8 cellular contexts compared by ENCODE assay signal in genomic region chr3:40317061-40317676, GRCh38. TPM values are rescaled to one million over a fixed set of nuclear protein-coding genes. Genes with fewer than 3 reads are reported as not detected.
DNase-seq lines count a peak whose midpoint lies in the region; ATAC-seq and TF ChIP-seq lines count a peak whose summit lies in the region.

No MANE protein-coding gene starts in this region.

- H3K36me3 Mint-ChIP-seq in brain = peaks cover 15% of the 10 kb centered on the region
- peaks cover 0 to 4% of the 10 kb centered on the region in 2 donors for H3K36me3 Mint-ChIP-seq in stimulated activated naive B cell treated with anti-CD40 and anti-IgM and Interleukin-4, amounts not matched to agents 10 μg/mL and 1 μg/mL and 100 μg/mL, for 72 hours

- no peaks in the 10 kb centered on the region for H3K9me3 ChIP-seq in RWPE2 (ENCODE audit: severe bottlenecking)

- H3K4me1 ChIP-seq in RWPE2 (ENCODE audit: insufficient read depth, poor library complexity, severe bottlenecking) = no peaks in the 10 kb centered on the region

- peaks cover 26% of the 10 kb centered on the region for H3K4me1 Mint-ChIP-seq in brain
- H3K4me1 Mint-ChIP-seq in stimulated activated naive B cell treated with anti-CD40 and anti-IgM and Interleukin-4, amounts not matched to agents 10 μg/mL and 1 μg/mL and 100 μg/mL, for 72 hours = peaks cover 0 to 1% of the 10 kb centered on the region in 2 donors

- H3K27ac Mint-ChIP-seq in brain = peak overlapping the region in 4 of 5 experiments; percentile 18 to 61 (median 40)
- no peak overlapping the region for H3K27ac Mint-ChIP-seq in stimulated activated naive B cell treated with anti-CD40 and anti-IgM and Interleukin-4, amounts not matched to agents 10 μg/mL and 1 μg/mL and 100 μg/mL, for 72 hours

- peak overlapping the region in 1 of 5 experiments; percentile 14 for H3K4me3 Mint-ChIP-seq in brain
- H3K4me3 Mint-ChIP-seq in stimulated activated naive B cell treated with anti-CD40 and anti-IgM and Interleukin-4, amounts not matched to agents 10 μg/mL and 1 μg/mL and 100 μg/mL, for 72 hours = no peak overlapping the region

- ATAC-seq in GM21619 (IDR thresholded peaks at IDR 0.05; ENCODE audit: unreplicated experiment) (peak; percentile 78), RWPE2 (ENCODE audit: low read depth) (peak; percentile 78)
- ATAC-seq in stimulated activated naive B cell treated with anti-CD40 and anti-IgM and Interleukin-4, amounts not matched to agents 10 μg/mL and 1 μg/mL and 100 μg/mL, for 72 hours (replicated peaks) = peak; percentile 87 to 90

- no peaks in the 10 kb centered on the region for H3K27me3 ChIP-seq in RWPE2 (ENCODE audit: insufficient read depth, poor library complexity, severe bottlenecking)
- no peaks in the 10 kb centered on the region for H3K27me3 ChIP-seq in kidney epithelial cell (ENCODE audit: control insufficient read depth, insufficient read depth, low read length)

- H3K27me3 Mint-ChIP-seq in brain = peaks cover 3% of the 10 kb centered on the region
- no peaks in the 10 kb centered on the region for H3K27me3 Mint-ChIP-seq in stimulated activated naive B cell treated with anti-CD40 and anti-IgM and Interleukin-4, amounts not matched to agents 10 μg/mL and 1 μg/mL and 100 μg/mL, for 72 hours

- no peaks in the 10 kb centered on the region for H3K9me3 Mint-ChIP-seq in brain
- no peaks in the 10 kb centered on the region for H3K9me3 Mint-ChIP-seq in stimulated activated naive B cell treated with anti-CD40 and anti-IgM and Interleukin-4, amounts not matched to agents 10 μg/mL and 1 μg/mL and 100 μg/mL, for 72 hours

- TF ChIP-seq CTCF in RWPE2 (IDR thresholded peaks at IDR 0.05; ENCODE audit: poor library complexity, severe bottlenecking) = peak; percentile 86
- TF ChIP-seq CTCF in brain (conservative IDR thresholded peaks at IDR 0.05) = peak; percentile 84 to 90
- peak; percentile 76 for TF ChIP-seq CTCF in kidney epithelial cell (IDR thresholded peaks at IDR 0.05; ENCODE audit: insufficient read depth, low read length, poor library complexity, severe bottlenecking)

- H3K27ac ChIP-seq in RWPE2 (ENCODE audit: poor library complexity, severe bottlenecking) = no peak overlapping the region

- H3K4me3 ChIP-seq in RWPE2 (ENCODE audit: severe bottlenecking) (no peak overlapping the region), kidney epithelial cell (ENCODE audit: low read depth, low read length) (no peak overlapping the region)

- peak; percentile 13 for DNase-seq in activated CD8-positive, alpha-beta memory T cell treated with anti-CD3 and anti-CD28 coated beads, Interleukin-2, amount 50 U/mL, for 24 hours (ENCODE audit: extremely low read depth)
- DNase-seq in activated CD8-positive, alpha-beta memory T cell treated with anti-CD3 and anti-CD28 coated beads, Interleukin-2, amount 50 U/mL, for 48 hours = no peak
- DNase-seq in Kasumi-1 (lab: John Stamatoyannopoulos, UW) = peak; percentile 78 to 85
- no peak for DNase-seq in RWPE2 (ENCODE audit: low spot score)
- no peak for DNase-seq in kidney epithelial cell (ENCODE audit: low read depth)
- peak; percentile 21 for DNase-seq in stimulated activated naive B cell treated with anti-CD40 and anti-IgM and Interleukin-4, amounts not matched to agents 10 μg/mL and 1 μg/mL and 100 μg/mL, for 72 hours

- H3K36me3 ChIP-seq in RWPE2 (ENCODE audit: low read depth) (peaks cover 15% of the 10 kb centered on the region), kidney epithelial cell (ENCODE audit: control insufficient read depth, insufficient read depth, low read length) (no peaks in the 10 kb centered on the region)

RNA-seq across cellular contexts. Expression of gene EIF1B, which starts 7.7 kb away (rescaled TPM):
- polyA plus RNA-seq in brain (ENCODE audit: insufficient read depth, low read depth, low replicate concordance) = 115 TPM
- total RNA-seq in kidney epithelial cell = 18.9 and 38.1 TPM in 2 replicates

Comparison
In these comparisons a context has a peak if more than half of its experiments do, and no peak if none do; other contexts are left out.
1. DNase-seq: peak in activated CD8-positive, alpha-beta memory T cell treated with anti-CD3 and anti-CD28 coated beads, Interleukin-2, amount 50 U/mL, for 24 hours (single experiment), Kasumi-1 (2 of 2) and stimulated activated naive B cell treated with anti-CD40 and anti-IgM and Interleukin-4, amounts not matched to agents 10 μg/mL and 1 μg/mL and 100 μg/mL, for 72 hours (single experiment); none in activated CD8-positive, alpha-beta memory T cell treated with anti-CD3 and anti-CD28 coated beads, Interleukin-2, amount 50 U/mL, for 48 hours (single experiment), RWPE2 (single experiment) and kidney epithelial cell (single experiment).
2. Peak in every context shown above with its lines, with median percentiles within 50 percentile points of each other: ATAC-seq and CTCF ChIP-seq.